8 cellular contexts compared by ENCODE assay signal in genomic region chr1:100352267-100353072, GRCh38. TPM values are rescaled to one million over a fixed set of nuclear protein-coding genes. Genes with fewer than 3 reads are reported as not detected.
DNase-seq lines count a peak whose midpoint lies in the region; ATAC-seq and TF ChIP-seq lines count a peak whose summit lies in the region.

A gene with protein sequence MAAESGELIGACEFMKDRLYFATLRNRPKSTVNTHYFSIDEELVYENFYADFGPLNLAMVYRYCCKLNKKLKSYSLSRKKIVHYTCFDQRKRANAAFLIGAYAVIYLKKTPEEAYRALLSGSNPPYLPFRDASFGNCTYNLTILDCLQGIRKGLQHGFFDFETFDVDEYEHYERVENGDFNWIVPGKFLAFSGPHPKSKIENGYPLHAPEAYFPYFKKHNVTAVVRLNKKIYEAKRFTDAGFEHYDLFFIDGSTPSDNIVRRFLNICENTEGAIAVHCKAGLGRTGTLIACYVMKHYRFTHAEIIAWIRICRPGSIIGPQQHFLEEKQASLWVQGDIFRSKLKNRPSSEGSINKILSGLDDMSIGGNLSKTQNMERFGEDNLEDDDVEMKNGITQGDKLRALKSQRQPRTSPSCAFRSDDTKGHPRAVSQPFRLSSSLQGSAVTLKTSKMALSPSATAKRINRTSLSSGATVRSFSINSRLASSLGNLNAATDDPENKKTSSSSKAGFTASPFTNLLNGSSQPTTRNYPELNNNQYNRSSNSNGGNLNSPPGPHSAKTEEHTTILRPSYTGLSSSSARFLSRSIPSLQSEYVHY (plus strand): TSS chr1:100352506. CDS start chr1:100352955, 449 bp downstream.

- no peaks in the 10 kb centered on the region for H3K36me3 ChIP-seq in adrenal gland (replicated peaks in 1 of 2)

- H3K4me3 ChIP-seq in GM12875 (ENCODE audit: low read depth, low read length): peak within 1 kb of the TSS; percentile 94
- H3K4me3 ChIP-seq in adrenal gland: peak within 1 kb of the TSS; percentile 63 to 98 (median 80)

- H3K4me3 Mint-ChIP-seq in T-cell (peak within 1 kb of the TSS; percentile 90 to 100 (median 96)), progenitor cell of endocrine pancreas (ENCODE audit: low read depth) (peak within 1 kb of the TSS; percentile 98)

- peak; percentile 69 for ATAC-seq in HG02798 (IDR thresholded peaks at IDR 0.05; ENCODE audit: poor library complexity, unreplicated experiment)
- peak; percentile 63 to 71 (median 68) for ATAC-seq in T-cell (replicated peaks in 1 of 4)
- peak; percentile 93 to 94 for ATAC-seq in left cardiac atrium

- H3K27ac Mint-ChIP-seq in T-cell (peak within 1 kb of the TSS; percentile 95 to 98), progenitor cell of endocrine pancreas (peak within 1 kb of the TSS; percentile 99)

- H3K27ac ChIP-seq in adrenal gland: peak within 1 kb of the TSS; percentile 55 to 92 (median 71)

- intact Hi-C loops in adrenal gland (cut with DNase I) (loop anchor here in 1 of 2 donors (10.0 kb wide), 1 partner anchor 102 kb away; no protein-coding TSS in a partner anchor), left cardiac atrium (cut with DNase I) (loop anchor here in 1 of 2 donors (5.0 to 10.0 kb wide), 2 partner anchors 85 to 108 kb away; partner anchors contain the start of genes DBT and RTCA)

- WGBS in adrenal gland, 4 donors: 0 to 1% (median 0%) methylated on average over 25 to 65 of the region's 65 CpGs

- H3K9me3 Mint-ChIP-seq in T-cell (no peaks in the 10 kb centered on the region), progenitor cell of endocrine pancreas (ENCODE audit: low read depth) (no peaks in the 10 kb centered on the region)

- POLR2A ChIA-PET in T-cell (lab: Charles Lee): interaction anchor here (0.5 to 2.4 kb wide), 32 partner anchors 9 to 544 kb away, joined by 3 to 17 read pairs (median 4); partner anchors contain the start of genes RTCA (in 1 of the 2) and SLC30A7 (in 1 of the 2)

- no peaks in the 10 kb centered on the region for H3K9me3 ChIP-seq in adrenal gland (replicated peaks in 1 of 3)

- peaks cover 31% of the 10 kb centered on the region for H3K36me3 Mint-ChIP-seq in T-cell
- peaks cover 3% of the 10 kb centered on the region for H3K36me3 Mint-ChIP-seq in progenitor cell of endocrine pancreas (ENCODE audit: insufficient read depth)

- DNase-seq in NCI-H1436 (lab: John Stamatoyannopoulos, UW) (peak; percentile 85), T-cell (peak; percentile 70 to 88 (median 84)), adrenal gland (peak; percentile 91 to 97 (median 95)), left cardiac atrium (peak; percentile 94), progenitor cell of endocrine pancreas (ENCODE audit: low spot score, unreplicated experiment) (peak; percentile 85), ureter (ENCODE audit: low spot score) (peak; percentile 93)

- TF ChIP-seq POLR2A in adrenal gland (IDR thresholded peaks at IDR 0.05): peak; percentile 57 to 88

- CTCF ChIA-PET in T-cell (lab: Charles Lee): interaction anchor here (0.6 to 4.0 kb wide), 13 partner anchors 17 to 107 kb away, joined by 3 to 26 read pairs (median 5); no protein-coding TSS in a partner anchor

- peaks cover 5 to 18% of the 10 kb centered on the region in 2 donors for H3K4me1 ChIP-seq in adrenal gland (replicated peaks in 1 of 2)

- H3K27me3 ChIP-seq in adrenal gland: no peaks in the 10 kb centered on the region

- H3K27me3 Mint-ChIP-seq in T-cell (no peaks in the 10 kb centered on the region), progenitor cell of endocrine pancreas (no peaks in the 10 kb centered on the region)

- H3K4me1 Mint-ChIP-seq in T-cell (peaks cover 39 to 51% (median 40%) of the 10 kb centered on the region in 3 donors), progenitor cell of endocrine pancreas (ENCODE audit: low read depth) (peaks cover 31% of the 10 kb centered on the region)

- no peak for TF ChIP-seq CTCF in GM12875 (IDR thresholded peaks at IDR 0.05; ENCODE audit: borderline replicate concordance, insufficient read depth, low read depth, low read length)
- no peak for TF ChIP-seq CTCF in adrenal gland (IDR thresholded peaks at IDR 0.05)
- TF ChIP-seq CTCF in progenitor cell of endocrine pancreas (IDR thresholded peaks at IDR 0.05; ENCODE audit: unreplicated experiment): no peak

RNA-seq across cellular contexts. Expression of the gene that starts here (rescaled TPM):
- 100 to 1,000 TPM in 2 of 5 donors, 10 to 100 TPM in 3; 77.1 to 169 (median 91.6) TPM for total RNA-seq in T-cell
- 10 to 100 TPM in 2 of 8 donors, 1 to 10 TPM in 5, under 1 TPM in 1; 0.85 to 19.2 (median 4.6) TPM for total RNA-seq in adrenal gland
- 1 to 10 TPM; 1.1 to 1.7 (median 1.3) TPM for polyA plus RNA-seq in adrenal gland
- 1 to 10 TPM; 4.5 to 4.7 TPM for total RNA-seq in left cardiac atrium
- total RNA-seq in progenitor cell of endocrine pancreas: 22.5 and 23.3 TPM in 2 replicates
- 14.3 TPM for total RNA-seq in ureter

Comparison
In these comparisons a context has a peak if more than half of its experiments do, and no peak if none do; other contexts are left out.
1. Peak in every context shown above with its lines: DNase-seq, ATAC-seq, H3K4me3 ChIP-seq and H3K27ac ChIP-seq.